In the genomic region with DNA sequence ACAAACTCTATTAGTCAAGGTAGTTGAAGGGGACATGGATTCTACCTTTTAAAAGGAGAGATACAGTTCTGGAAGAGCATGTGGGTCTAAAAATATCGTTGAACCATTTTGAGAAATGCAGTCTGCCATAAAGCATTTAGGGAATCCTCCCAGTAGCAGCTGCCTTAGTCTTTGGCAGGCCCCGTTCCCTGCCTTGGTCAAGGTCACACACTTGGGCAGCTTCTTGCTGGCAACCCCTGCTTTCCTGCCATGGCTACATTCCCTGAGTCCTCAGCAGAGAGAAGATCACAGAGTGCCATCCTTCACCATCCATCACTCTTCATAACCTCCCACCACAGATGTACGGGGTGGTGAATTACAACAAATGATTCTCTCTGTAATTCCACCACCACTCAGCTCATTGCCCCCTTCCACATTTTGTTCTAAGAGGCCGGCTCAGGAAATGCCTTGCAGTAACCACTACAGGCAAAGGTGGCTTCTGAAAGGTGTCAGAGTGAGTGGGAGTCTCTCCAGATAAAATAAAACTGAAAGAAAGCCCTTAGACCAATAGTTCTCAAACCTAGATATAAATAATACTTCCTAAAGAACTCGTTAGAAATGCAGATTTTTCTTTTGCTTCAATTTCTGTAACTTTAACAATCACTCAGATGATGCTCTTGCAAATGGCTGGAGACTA, we compare ENCODE assay signal across 14 cellular contexts.
"Had no signal": no experiment of that assay in that cellular context is flagged by ENCODE, and none has a peak within 500 bp of the region (broad histone marks: within the 10 kb centered on the region; RNA-seq: fewer than 3 reads in every experiment).

No MANE protein-coding gene starts in this region.

- H3K9me3 ChIP-seq: prostate gland had no signal

- DNase-seq: activated CD4-positive, CD25-positive, alpha-beta regulatory T cell; activated naive CD8-positive, alpha-beta T cell treated with anti-CD3 and anti-CD28 coated beads for 36 hours; anterior cingulate cortex; brain microvascular endothelial cell; cerebellar nuclear complex; dermis blood vessel endothelial cell; effector memory CD8-positive, alpha-beta T cell; foreskin melanocyte; head of caudate nucleus; nephron progenitor cell; stimulated activated CD4-positive, alpha-beta T cell treated with anti-CD3 and anti-CD28 coated beads, Interleukin-12 subunit alpha, Interleukin-12 subunit beta, amount 100 ng/mL, for 4 hours; stimulated activated CD4-positive, alpha-beta T cell treated with anti-CD3 and anti-CD28 coated beads, Interleukin-2, amount 100 ng/mL, for 24 hours had no signal

- H3K27ac ChIP-seq: brain microvascular endothelial cell, prostate gland had no signal

- H3K27me3 ChIP-seq: brain microvascular endothelial cell had no signal

- ATAC-seq: effector memory CD8-positive, alpha-beta T cell; sciatic nerve had no signal

- H3K4me1 ChIP-seq: prostate gland had no signal

- H3K36me3 ChIP-seq: brain microvascular endothelial cell, prostate gland had no signal

- H3K4me3 ChIP-seq: prostate gland had no signal
